In genomic region chr15:62363913-62364312, GRCh38 we compare ENCODE assay signal across 25 cellular contexts.
"Had no signal": no experiment of that assay in that cellular context is flagged by ENCODE, and none has a peak within 500 bp of the region (broad histone marks: within the 10 kb centered on the region; RNA-seq: fewer than 3 reads in every experiment).

No MANE protein-coding gene starts in this region.

- H3K4me1 ChIP-seq: pancreas, psoas muscle, right lobe of liver, sigmoid colon, suprapubic skin, testis, upper lobe of right lung, uterus had no signal

- H3K27ac ChIP-seq: neutrophil, pancreas, psoas muscle, right lobe of liver, sigmoid colon, suprapubic skin, testis, tibial artery, transverse colon, upper lobe of right lung, uterus had no signal

- H3K9me3 ChIP-seq: neutrophil, pancreas, psoas muscle, right lobe of liver, sigmoid colon, suprapubic skin, testis, tibial artery, transverse colon, upper lobe of right lung, uterus had no signal

- DNase-seq: naive thymus-derived CD8-positive, alpha-beta T cell; nephron progenitor cell; nucleus accumbens; pancreas; psoas muscle; right cardiac atrium; right lobe of liver; sigmoid colon; small intestine; stimulated activated CD4-positive, alpha-beta T cell treated with anti-CD3 and anti-CD28 coated beads, Interleukin-15, amount 100 ng/mL, for 24 hours; stimulated activated CD4-positive, alpha-beta T cell treated with anti-CD3 and anti-CD28 coated beads, Interleukin-2, amount 100 ng/mL, for 24 hours; stimulated activated CD4-positive, alpha-beta T cell treated with anti-CD3 and anti-CD28 coated beads, Interleukin-2, amount 100 ng/mL, for 48 hours; stimulated activated CD4-positive, alpha-beta T cell treated with anti-CD3 and anti-CD28 coated beads, Interleukin-4, amount 100 ng/mL, for 24 hours; stimulated activated naive B cell treated with anti-CD40 and anti-IgM and Interleukin-4, amounts not matched to agents 10 μg/mL and 1 μg/mL and 100 μg/mL, for 72 hours; stimulated activated naive CD4-positive, alpha-beta T cell treated with Interleukin-2 at 50 U/mL for 16 hours; substantia nigra; testis; tibial artery; transverse colon; upper lobe of right lung; uterus had no signal

- ATAC-seq: naive thymus-derived CD8-positive, alpha-beta T cell; natural killer cell treated with Interleukin-12 subunit alpha and Interleukin-12 subunit beta and Interleukin-15 and Interleukin-18, amount 100 ng/mL, for 72 hours; pancreas; psoas muscle; right cardiac atrium; right lobe of liver; stimulated activated effector memory CD8-positive, alpha-beta T cell treated with anti-CD3 and anti-CD28 coated beads, Interleukin-12 subunit alpha, Interleukin-12 subunit beta, amount 100 ng/mL, for 72 hours; stimulated activated naive B cell treated with anti-CD40 and anti-IgM and Interleukin-4, amounts not matched to agents 10 μg/mL and 1 μg/mL and 100 μg/mL, for 72 hours; upper lobe of right lung had no signal

- H3K27me3 ChIP-seq: pancreas, right lobe of liver, sigmoid colon, testis, transverse colon, uterus had no signal

- FAIRE-seq: pancreas, small intestine had no signal

- H3K36me3 ChIP-seq: neutrophil, pancreas, right lobe of liver, sigmoid colon, suprapubic skin, tibial artery, transverse colon, upper lobe of right lung, uterus had no signal

- H3K4me3 ChIP-seq: pancreas, psoas muscle, right lobe of liver, sigmoid colon, suprapubic skin, testis, tibial artery, transverse colon, upper lobe of right lung, uterus had no signal
